1 cellular context compared by ENCODE assay signal in genomic region chr1:162632234-162632666, GRCh38.
TF ChIP-seq lines count a peak whose summit lies in the region.

DDR2 (plus strand) TSS chr1:162632464; CDS start chr1:162719064, 86,600 bp downstream.

TF ChIP-seq in SK-N-SH, 30 proteins besides CTCF, POLR2A, EP300 and RAD21 (continued from another document):
- TF ChIP-seq REST (IDR thresholded peaks at IDR 0.05; ENCODE audit: low read depth, low read length) (peak; percentile 77; the same call in 1 of the 2 replicates), NFIC (IDR thresholded peaks at IDR 0.05; ENCODE audit: borderline replicate concordance) (peak; percentile 85), FOXM1 (IDR thresholded peaks at IDR 0.05; ENCODE audit: low read depth) (no peak), YY1 (IDR thresholded peaks at IDR 0.05; ENCODE audit: low read depth) (no peak), IRF3 (IDR thresholded peaks at IDR 0.05; ENCODE audit: low read depth, low read length) (no peak; the same call in 1 of the 2 replicates), RCOR1 (IDR thresholded peaks at IDR 0.05; ENCODE audit: low read length) (peak; percentile 73), FOSL2 (IDR thresholded peaks at IDR 0.05; ENCODE audit: borderline replicate concordance, low read depth) (peak; percentile 35; the same call in 1 of the 2 replicates), GATA2 (CRISPR knock-in tag; IDR thresholded peaks at IDR 0.05) (no peak), FOXJ3 (CRISPR knock-in tag; IDR thresholded peaks at IDR 0.05) (no peak), PBX3 (IDR thresholded peaks at IDR 0.05) (peak; percentile 52), MAX (IDR thresholded peaks at IDR 0.05; ENCODE audit: low read depth) (peak; percentile 82), RFX5 (IDR thresholded peaks at IDR 0.05; ENCODE audit: low read length) (no peak), JUND (IDR thresholded peaks at IDR 0.05) (peak; percentile 51), USF2 (IDR thresholded peaks at IDR 0.05; ENCODE audit: borderline replicate concordance, low read depth, low read length) (no peak), USF1 (IDR thresholded peaks at IDR 0.05; ENCODE audit: borderline replicate concordance, low read depth) (no peak)
